27 cellular contexts compared by ENCODE assay signal in genomic region chr17:58247511-58248363, GRCh38. TPM values are rescaled to one million over a fixed set of nuclear protein-coding genes. Genes with fewer than 3 reads are reported as not detected.
A peak's percentile ranks its signal among the peaks of the same experiment; 100 is the strongest.
DNase-seq lines count a peak whose midpoint lies in the region; ATAC-seq, FAIRE-seq and TF ChIP-seq lines count a peak whose summit lies in the region.
"Had no signal": no experiment of that assay in that cellular context is flagged by ENCODE, and none has a peak within 500 bp of the region (broad histone marks: within the 10 kb centered on the region; RNA-seq: fewer than 3 reads in every experiment).

No MANE protein-coding gene starts in this region.

- FAIRE-seq in kidney (lab: Jason Lieb, UNC) = no peak

- H3K4me3 Mint-ChIP-seq in activated B cell treated with CpG ODN at 0.5 μM for 24 hours (peak overlapping the region; percentile 16), neural crest cell (peak overlapping the region; percentile 35)
- H3K4me3 Mint-ChIP-seq: activated CD4-positive, alpha-beta memory T cell treated with anti-CD3 and anti-CD28 coated beads, Interleukin-2, amount 10 ng/mL, durations not matched to agents 7 days and 5 days; T-helper 1 cell treated with Interleukin-12 subunit alpha and Interleukin-12 subunit beta and Interleukin-4 antibody, amounts not matched to agents 30 μg/mL and 1 μg/mL, for 36 hours had no signal

- no peak overlapping the region for H2BK12ac ChIP-seq in mesenchymal stem cell (ENCODE audit: low read length in 2 of 2)

- H2AFZ ChIP-seq in Karpas-422 (ENCODE audit: low read length) = peak overlapping the region; percentile 60; the same call in 1 of the 2 replicates
- no peak overlapping the region for H2AFZ ChIP-seq in mesenchymal stem cell (ENCODE audit: low read depth, low read length)
- H2AFZ ChIP-seq: neural progenitor cell, PC-9 had no signal

- POLR2A ChIA-PET in activated B cell treated with CpG ODN at 0.5 μM for 24 hours (lab: Charles Lee) = interaction anchor here (0.9 to 1.4 kb wide), 2 partner anchors 15 to 28 kb away, joined by 4 to 7 read pairs; partner anchors contain the start of gene MKS1

- H3K79me1 ChIP-seq in mesenchymal stem cell (replicated peaks; ENCODE audit: low read length, poor library complexity, severe bottlenecking) = no peaks in the 10 kb centered on the region

- H3K14ac ChIP-seq in mesenchymal stem cell (ENCODE audit: low read length in 2 of 2) = no peak overlapping the region

- no peak for TF ChIP-seq CTCF in activated B cell treated with CpG ODN at 0.5 μM for 24 hours (IDR thresholded peaks at IDR 0.05)
- TF ChIP-seq CTCF in neural crest cell (conservative IDR thresholded peaks at IDR 0.05) = no peak
- no peak for TF ChIP-seq CTCF in kidney (IDR thresholded peaks at IDR 0.05; ENCODE audit: borderline replicate concordance, extremely low read depth, insufficient read depth)

- H3K27ac Mint-ChIP-seq in activated B cell treated with CpG ODN at 0.5 μM for 24 hours (no peak overlapping the region), neural crest cell (ENCODE audit: unreplicated experiment) (no peak overlapping the region)
- H3K27ac Mint-ChIP-seq: activated CD4-positive, alpha-beta memory T cell treated with anti-CD3 and anti-CD28 coated beads, Interleukin-2, amount 10 ng/mL, durations not matched to agents 7 days and 5 days; activated naive CD4-positive, alpha-beta T cell treated with anti-CD3 and anti-CD28 coated beads, Interleukin-2, amount 50 U/mL, for 72 hours; activated T-cell treated with anti-CD3 and anti-CD28 coated beads, Interleukin-2, amount 50 U/mL, for 72 hours; neural progenitor cell; progenitor cell of endocrine pancreas; T-helper 1 cell treated with Interleukin-12 subunit alpha and Interleukin-12 subunit beta and Interleukin-4 antibody, amounts not matched to agents 30 μg/mL and 1 μg/mL, for 36 hours had no signal

- H3K9me2 ChIP-seq in Karpas-422 (replicated peaks; ENCODE audit: insufficient read depth, low read length) = no peaks in the 10 kb centered on the region

- H3K27me3 ChIP-seq in Karpas-422 (ENCODE audit: low read length) (no peaks in the 10 kb centered on the region), mesenchymal stem cell (ENCODE audit: control insufficient read depth in 1 of 2, insufficient read depth in 1 of 2, low read length in 2 of 2) (peaks cover 78 to 90% of the 10 kb centered on the region in 2 experiments)

- H3K79me2 ChIP-seq in Karpas-422 (ENCODE audit: low read length) = no peaks in the 10 kb centered on the region

- H3K36me3 ChIP-seq in Karpas-422 (ENCODE audit: insufficient read depth, low read length) (no peaks in the 10 kb centered on the region), kidney (ENCODE audit: control insufficient read depth in 1 of 2, insufficient read depth in 2 of 2, low read length in 2 of 2) (no peaks in the 10 kb centered on the region), mesenchymal stem cell (ENCODE audit: control insufficient read depth in 1 of 2, insufficient read depth in 2 of 2, low read depth in 1 of 2, low read length in 2 of 2) (no peaks in the 10 kb centered on the region)
- H3K36me3 ChIP-seq: neural progenitor cell had no signal

- peaks cover 4% of the 10 kb centered on the region for H3K4me1 ChIP-seq in Karpas-422 (ENCODE audit: low read length)
- H3K4me1 ChIP-seq in kidney (ENCODE audit: control insufficient read depth in 1 of 2, insufficient read depth in 1 of 2, low read depth in 1 of 2, low read length in 2 of 2) = peaks cover 0 to 2% of the 10 kb centered on the region in 2 donors
- peaks cover 10% of the 10 kb centered on the region for H3K4me1 ChIP-seq in mesenchymal stem cell (ENCODE audit: control insufficient read depth, insufficient read depth, low read depth, low read length)
- H3K4me1 ChIP-seq: neural progenitor cell had no signal

- no peak overlapping the region for H2AK5ac ChIP-seq in mesenchymal stem cell (ENCODE audit: low read length, severe bottlenecking)

- H3K9ac ChIP-seq in Karpas-422 (ENCODE audit: low read length) (no peak overlapping the region), kidney (ENCODE audit: low read length in 2 of 2) (no peak overlapping the region), mesenchymal stem cell (ENCODE audit: low read length) (no peak overlapping the region)
- H3K9ac ChIP-seq: neural progenitor cell had no signal

- 83% methylated on average over 9 of the region's 10 CpGs for WGBS in mesenchymal stem cell

- no peaks in the 10 kb centered on the region for H3K9me3 Mint-ChIP-seq in activated B cell treated with CpG ODN at 0.5 μM for 24 hours
- H3K9me3 Mint-ChIP-seq in neural crest cell = no peaks in the 10 kb centered on the region
- H3K9me3 Mint-ChIP-seq: activated CD4-positive, alpha-beta memory T cell treated with anti-CD3 and anti-CD28 coated beads, Interleukin-2, amount 10 ng/mL, durations not matched to agents 7 days and 5 days; activated naive CD4-positive, alpha-beta T cell treated with anti-CD3 and anti-CD28 coated beads, Interleukin-2, amount 50 U/mL, for 72 hours; activated T-cell treated with anti-CD3 and anti-CD28 coated beads, Interleukin-2, amount 50 U/mL, for 72 hours; CD8-positive, alpha-beta memory T cell; neural progenitor cell; T-helper 1 cell treated with Interleukin-12 subunit alpha and Interleukin-12 subunit beta and Interleukin-4 antibody, amounts not matched to agents 30 μg/mL and 1 μg/mL, for 36 hours had no signal

- ATAC-seq in activated B cell treated with CpG ODN at 0.5 μM for 24 hours (ENCODE audit: low read depth) (no peak), HG03432 (IDR thresholded peaks at IDR 0.05; ENCODE audit: unreplicated experiment) (no peak)
- ATAC-seq: activated T-cell treated with anti-CD3 and anti-CD28 coated beads, Interleukin-2, amount 50 U/mL, for 72 hours; left lobe of liver had no signal

- CTCF ChIA-PET in activated B cell treated with CpG ODN at 0.5 μM for 24 hours (lab: Charles Lee) = interaction anchor here (0.9 to 3.9 kb wide), 5 partner anchors 15 to 200 kb away, joined by 3 to 35 read pairs (median 3); no protein-coding TSS in a partner anchor

- no peak overlapping the region for H2BK5ac ChIP-seq in mesenchymal stem cell (ENCODE audit: low read depth, low read length, poor library complexity, severe bottlenecking)

- no peaks in the 10 kb centered on the region for H3K9me3 ChIP-seq in Karpas-422 (ENCODE audit: low read length)
- H3K9me3 ChIP-seq in kidney (ENCODE audit: control insufficient read depth in 1 of 2, low read length in 2 of 2) = no peaks in the 10 kb centered on the region
- H3K9me3 ChIP-seq in mesenchymal stem cell (ENCODE audit: control insufficient read depth, low read length) = no peaks in the 10 kb centered on the region

- intact Hi-C loops in activated B cell treated with CpG ODN at 0.5 μM for 24 hours (cut with micrococcal nuclease) (loop anchor here (5.0 kb wide), 1 partner anchor 55 kb away; no protein-coding TSS in a partner anchor), kidney (cut with DNase I) (no loop called here)

- peaks cover 14% of the 10 kb centered on the region for H3K4me1 Mint-ChIP-seq in activated B cell treated with CpG ODN at 0.5 μM for 24 hours
- no peaks in the 10 kb centered on the region for H3K4me1 Mint-ChIP-seq in neural crest cell

- no peaks in the 10 kb centered on the region for H4K20me1 ChIP-seq in Karpas-422 (ENCODE audit: insufficient read depth, low read depth, low read length)

- no peak overlapping the region for H3K18ac ChIP-seq in mesenchymal stem cell (ENCODE audit: low read depth in 1 of 2, low read length in 2 of 2)

- no peak overlapping the region for H3K23ac ChIP-seq in mesenchymal stem cell (ENCODE audit: low read length in 2 of 2)

- H2BK120ac ChIP-seq in mesenchymal stem cell (ENCODE audit: low read depth, low read length) = no peak overlapping the region

- H3K36me3 Mint-ChIP-seq in activated B cell treated with CpG ODN at 0.5 μM for 24 hours (ENCODE audit: low read depth) (no peaks in the 10 kb centered on the region), neural crest cell (ENCODE audit: low read depth) (no peaks in the 10 kb centered on the region)
- H3K36me3 Mint-ChIP-seq: activated naive CD4-positive, alpha-beta T cell treated with anti-CD3 and anti-CD28 coated beads, Interleukin-2, amount 50 U/mL, for 72 hours; CD8-positive, alpha-beta memory T cell; neural progenitor cell had no signal

- H3K4me2 ChIP-seq in Karpas-422 (ENCODE audit: low read depth, low read length, poor library complexity, severe bottlenecking) (no peak overlapping the region), mesenchymal stem cell (ENCODE audit: low read length, poor library complexity, severe bottlenecking) (no peak overlapping the region)
- H3K4me2 ChIP-seq: neural progenitor cell, PC-9 had no signal

- peak; percentile 58 for DNase-seq in activated CD8-positive, alpha-beta memory T cell treated with anti-CD3 and anti-CD28 coated beads for 24 hours
- DNase-seq in activated CD8-positive, alpha-beta memory T cell treated with anti-CD3 and anti-CD28 coated beads, Interleukin-2, amount 50 U/mL, for 4 hours = no peak
- DNase-seq in Karpas-422 = peak; percentile 44
- no peak for DNase-seq in activated B cell treated with CpG ODN at 0.5 μM for 24 hours
- DNase-seq in neural crest cell (ENCODE audit: low read depth, low spot score) = no peak
- DNase-seq in kidney = no peak
- no peak for DNase-seq in mesenchymal stem cell
- DNase-seq: ACHN; activated CD4-positive, alpha-beta memory T cell treated with anti-CD3 and anti-CD28 coated beads, Interleukin-2, amount 10 ng/mL, durations not matched to agents 7 days and 5 days; activated T-cell treated with anti-CD3 and anti-CD28 coated beads, Interleukin-2, amount 50 U/mL, for 72 hours; CD8-positive, alpha-beta memory T cell; DMS79; H7; NCI-H1417 treated with DMSO at 0.1 percent for 48 hours; NCI-H524; PC-9; SHP77 treated with DMSO at 0.1 percent for 48 hours; stimulated activated naive CD4-positive, alpha-beta T cell treated with Interleukin-2 at 50 U/mL for 16 hours had no signal

- no peak overlapping the region for H4K91ac ChIP-seq in mesenchymal stem cell (ENCODE audit: low read length)

- H3K27ac ChIP-seq in Karpas-422 (ENCODE audit: low read length) = no peak overlapping the region
- H3K27ac ChIP-seq in kidney (ENCODE audit: low read depth in 2 of 2, low read length in 2 of 2) = no peak overlapping the region
- H3K27ac ChIP-seq in mesenchymal stem cell (ENCODE audit: low read length, poor library complexity, severe bottlenecking) = no peak overlapping the region
- H3K27ac ChIP-seq: neural progenitor cell, PC-9, skin epidermis had no signal

- peaks cover 15% of the 10 kb centered on the region for H3K27me3 Mint-ChIP-seq in activated B cell treated with CpG ODN at 0.5 μM for 24 hours
- H3K27me3 Mint-ChIP-seq in neural crest cell (ENCODE audit: low read depth) = peaks cover 92% of the 10 kb centered on the region

- no peak overlapping the region for H4K8ac ChIP-seq in mesenchymal stem cell (ENCODE audit: low read length)

- no peak overlapping the region for H2BK15ac ChIP-seq in mesenchymal stem cell (ENCODE audit: low read depth, poor library complexity, severe bottlenecking)

- no peak overlapping the region for H3K4ac ChIP-seq in mesenchymal stem cell (ENCODE audit: low read depth in 1 of 2, low read length in 2 of 2)

- H3K4me3 ChIP-seq in Karpas-422 (ENCODE audit: low read length) (no peak overlapping the region), kidney (ENCODE audit: low read length in 2 of 2) (no peak overlapping the region), mesenchymal stem cell (ENCODE audit: insufficient read depth in 1 of 2, low read depth in 1 of 2, low read length in 2 of 2) (no peak overlapping the region)
- H3K4me3 ChIP-seq: neural progenitor cell, PC-9, skin epidermis had no signal

RNA-seq across cellular contexts. Expression of gene LPO, which starts 9.4 kb away (rescaled TPM):
- 0.36 TPM in 1 of 2 replicates, not detected in the other for total RNA-seq in Karpas-422 (2014; rRNA removed; shearing (Covaris generic); ENCODE audit: low replicate concordance)
- total RNA-seq in activated B cell treated with CpG ODN at 0.5 μM for 24 hours (not detected in 2 replicates), neural crest cell (not detected in 2 replicates), kidney (not detected)
- not detected for polyA plus RNA-seq in kidney (ENCODE audit: insufficient read depth, low read depth, low replicate concordance)
- polyA plus RNA-seq in mesenchymal stem cell (2013, experiment 1 of 2) = not detected
- polyA plus RNA-seq in mesenchymal stem cell (2013, experiment 2 of 2) = not detected
- total RNA-seq: activated CD4-positive, alpha-beta memory T cell treated with anti-CD3 and anti-CD28 coated beads, Interleukin-2, amount 10 ng/mL, durations not matched to agents 7 days and 5 days; CD8-positive, alpha-beta memory T cell; cerebellum; H7; left lobe of liver; PC-9; progenitor cell of endocrine pancreas had no signal
- polyA plus RNA-seq: CD8-positive, alpha-beta memory T cell had no signal

RNA-seq across cellular contexts. Expression of gene MKS1, which starts 28.7 kb away (rescaled TPM):
- 17.5 and 20.8 TPM in 2 replicates for total RNA-seq in Karpas-422 (2014; rRNA removed; shearing (Covaris generic); ENCODE audit: low replicate concordance)
- 16.0 and 17.3 TPM in 2 replicates for total RNA-seq in activated B cell treated with CpG ODN at 0.5 μM for 24 hours
- 34.2 and 38.2 TPM in 2 replicates for total RNA-seq in neural crest cell
- total RNA-seq in kidney = 25.6 TPM
- polyA plus RNA-seq in kidney (ENCODE audit: insufficient read depth, low read depth, low replicate concordance) = 17.2 TPM
- 5.3 TPM for polyA plus RNA-seq in mesenchymal stem cell (2013, experiment 1 of 2)
- 6.2 TPM for polyA plus RNA-seq in mesenchymal stem cell (2013, experiment 2 of 2)

RNA-seq across cellular contexts. Expression of gene MPO, which starts 33.0 kb away (rescaled TPM):
- not detected in 2 replicates for total RNA-seq in Karpas-422 (2014; rRNA removed; shearing (Covaris generic); ENCODE audit: low replicate concordance)
- not detected in 2 replicates for total RNA-seq in activated B cell treated with CpG ODN at 0.5 μM for 24 hours
- not detected in 2 replicates for total RNA-seq in neural crest cell
- total RNA-seq in kidney = 0.47 TPM
- polyA plus RNA-seq in kidney (ENCODE audit: insufficient read depth, low read depth, low replicate concordance) = not detected
- not detected for polyA plus RNA-seq in mesenchymal stem cell (2013, experiment 1 of 2)
- polyA plus RNA-seq in mesenchymal stem cell (2013, experiment 2 of 2) = not detected
- total RNA-seq: activated naive CD4-positive, alpha-beta T cell treated with anti-CD3 and anti-CD28 coated beads, Interleukin-2, amount 50 U/mL, for 72 hours; CD8-positive, alpha-beta memory T cell; H7; HT1080; PC-9; progenitor cell of endocrine pancreas had no signal
- polyA plus RNA-seq: CD8-positive, alpha-beta memory T cell had no signal

RNA-seq across cellular contexts. Expression of gene EPX, which starts 55.2 kb away (rescaled TPM):
- not detected in 2 replicates for total RNA-seq in Karpas-422 (2014; rRNA removed; shearing (Covaris generic); ENCODE audit: low replicate concordance)
- not detected in 2 replicates for total RNA-seq in activated B cell treated with CpG ODN at 0.5 μM for 24 hours
- not detected in 2 replicates for total RNA-seq in neural crest cell
- total RNA-seq in kidney = 0.19 TPM
- not detected for polyA plus RNA-seq in kidney (ENCODE audit: insufficient read depth, low read depth, low replicate concordance)
- not detected for polyA plus RNA-seq in mesenchymal stem cell (2013, experiment 1 of 2)
- not detected for polyA plus RNA-seq in mesenchymal stem cell (2013, experiment 2 of 2)
- total RNA-seq: activated CD4-positive, alpha-beta memory T cell treated with anti-CD3 and anti-CD28 coated beads, Interleukin-2, amount 10 ng/mL, durations not matched to agents 7 days and 5 days; activated naive CD4-positive, alpha-beta T cell treated with anti-CD3 and anti-CD28 coated beads, Interleukin-2, amount 50 U/mL, for 72 hours; activated T-cell treated with anti-CD3 and anti-CD28 coated beads, Interleukin-2, amount 50 U/mL, for 72 hours; CD8-positive, alpha-beta memory T cell; H7; left lobe of liver; PC-9; progenitor cell of endocrine pancreas had no signal
- polyA plus RNA-seq: CD8-positive, alpha-beta memory T cell had no signal

Comparison
In these comparisons a context has a peak if more than half of its experiments do, and no peak if none do; other contexts are left out.
1. DNase-seq: peak in activated CD8-positive, alpha-beta memory T cell treated with anti-CD3 and anti-CD28 coated beads for 24 hours (single experiment) and Karpas-422 (single experiment); none in activated CD8-positive, alpha-beta memory T cell treated with anti-CD3 and anti-CD28 coated beads, Interleukin-2, amount 50 U/mL, for 4 hours (single experiment), activated B cell treated with CpG ODN at 0.5 μM for 24 hours (single experiment), neural crest cell (single experiment), kidney (single experiment) and mesenchymal stem cell (single experiment).